Comparison of ENCODE assay signal across 1 cellular context in the genomic region with DNA sequence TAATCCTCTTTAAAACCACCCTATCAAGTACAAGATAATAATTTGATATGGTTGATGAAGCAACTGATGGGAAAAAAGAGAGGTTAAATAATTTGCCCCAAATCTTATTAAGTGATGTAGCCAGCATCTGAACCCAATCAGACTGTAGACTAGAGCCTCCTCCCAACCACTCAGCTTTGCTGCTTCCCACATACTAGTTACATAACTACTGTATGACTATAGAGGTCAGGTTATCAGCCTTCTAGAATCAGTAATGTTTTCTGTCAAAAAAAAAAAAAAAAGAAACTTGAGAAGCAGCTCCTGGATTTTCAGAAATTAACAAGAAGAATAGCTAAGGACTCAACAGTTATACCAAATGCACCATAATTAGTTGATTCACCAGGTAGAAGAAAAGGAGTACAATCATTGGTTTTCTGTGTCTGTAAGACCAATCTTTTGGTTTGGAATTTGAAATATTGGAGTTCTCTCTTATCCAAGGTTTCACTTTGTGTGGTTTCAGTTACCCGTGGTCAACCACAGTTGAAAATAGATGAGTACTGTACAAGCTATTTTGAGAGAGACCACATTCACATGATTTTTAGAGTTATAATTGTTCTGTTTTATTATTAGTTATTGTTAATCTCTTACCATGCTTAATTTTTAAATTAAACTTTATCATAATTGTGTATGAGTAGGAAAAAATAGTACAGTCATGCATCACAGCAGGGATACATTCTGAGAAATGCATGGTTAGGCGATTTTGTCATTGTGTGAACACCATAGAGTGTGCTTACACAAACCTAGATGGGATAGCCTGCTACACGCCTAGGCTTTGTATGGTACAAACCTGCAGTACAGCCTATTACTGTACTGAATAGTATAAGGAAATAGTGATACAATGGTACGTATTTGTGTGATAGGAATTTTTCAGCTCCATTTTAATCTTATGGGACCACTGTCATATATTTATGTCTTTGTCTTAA.
TF ChIP-seq lines count a peak whose summit lies in the region.

No MANE protein-coding gene starts in this region.

TF ChIP-seq in GM12878, 131 proteins besides CTCF, POLR2A, EP300 and RAD21 (continued from another document and continues in another):
- TF ChIP-seq, protein P1, sequence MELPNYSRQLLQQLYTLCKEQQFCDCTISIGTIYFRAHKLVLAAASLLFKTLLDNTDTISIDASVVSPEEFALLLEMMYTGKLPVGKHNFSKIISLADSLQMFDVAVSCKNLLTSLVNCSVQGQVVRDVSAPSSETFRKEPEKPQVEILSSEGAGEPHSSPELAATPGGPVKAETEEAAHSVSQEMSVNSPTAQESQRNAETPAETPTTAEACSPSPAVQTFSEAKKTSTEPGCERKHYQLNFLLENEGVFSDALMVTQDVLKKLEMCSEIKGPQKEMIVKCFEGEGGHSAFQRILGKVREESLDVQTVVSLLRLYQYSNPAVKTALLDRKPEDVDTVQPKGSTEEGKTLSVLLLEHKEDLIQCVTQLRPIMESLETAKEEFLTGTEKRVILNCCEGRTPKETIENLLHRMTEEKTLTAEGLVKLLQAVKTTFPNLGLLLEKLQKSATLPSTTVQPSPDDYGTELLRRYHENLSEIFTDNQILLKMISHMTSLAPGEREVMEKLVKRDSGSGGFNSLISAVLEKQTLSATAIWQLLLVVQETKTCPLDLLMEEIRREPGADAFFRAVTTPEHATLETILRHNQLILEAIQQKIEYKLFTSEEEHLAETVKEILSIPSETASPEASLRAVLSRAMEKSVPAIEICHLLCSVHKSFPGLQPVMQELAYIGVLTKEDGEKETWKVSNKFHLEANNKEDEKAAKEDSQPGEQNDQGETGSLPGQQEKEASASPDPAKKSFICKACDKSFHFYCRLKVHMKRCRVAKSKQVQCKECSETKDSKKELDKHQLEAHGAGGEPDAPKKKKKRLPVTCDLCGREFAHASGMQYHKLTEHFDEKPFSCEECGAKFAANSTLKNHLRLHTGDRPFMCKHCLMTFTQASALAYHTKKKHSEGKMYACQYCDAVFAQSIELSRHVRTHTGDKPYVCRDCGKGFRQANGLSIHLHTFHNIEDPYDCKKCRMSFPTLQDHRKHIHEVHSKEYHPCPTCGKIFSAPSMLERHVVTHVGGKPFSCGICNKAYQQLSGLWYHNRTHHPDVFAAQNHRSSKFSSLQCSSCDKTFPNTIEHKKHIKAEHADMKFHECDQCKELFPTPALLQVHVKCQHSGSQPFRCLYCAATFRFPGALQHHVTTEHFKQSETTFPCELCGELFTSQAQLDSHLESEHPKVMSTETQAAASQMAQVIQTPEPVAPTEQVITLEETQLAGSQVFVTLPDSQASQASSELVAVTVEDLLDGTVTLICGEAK (IDR thresholded peaks at IDR 0.05; ENCODE audit: borderline replicate concordance) = no peak
- TF ChIP-seq, protein P2, sequence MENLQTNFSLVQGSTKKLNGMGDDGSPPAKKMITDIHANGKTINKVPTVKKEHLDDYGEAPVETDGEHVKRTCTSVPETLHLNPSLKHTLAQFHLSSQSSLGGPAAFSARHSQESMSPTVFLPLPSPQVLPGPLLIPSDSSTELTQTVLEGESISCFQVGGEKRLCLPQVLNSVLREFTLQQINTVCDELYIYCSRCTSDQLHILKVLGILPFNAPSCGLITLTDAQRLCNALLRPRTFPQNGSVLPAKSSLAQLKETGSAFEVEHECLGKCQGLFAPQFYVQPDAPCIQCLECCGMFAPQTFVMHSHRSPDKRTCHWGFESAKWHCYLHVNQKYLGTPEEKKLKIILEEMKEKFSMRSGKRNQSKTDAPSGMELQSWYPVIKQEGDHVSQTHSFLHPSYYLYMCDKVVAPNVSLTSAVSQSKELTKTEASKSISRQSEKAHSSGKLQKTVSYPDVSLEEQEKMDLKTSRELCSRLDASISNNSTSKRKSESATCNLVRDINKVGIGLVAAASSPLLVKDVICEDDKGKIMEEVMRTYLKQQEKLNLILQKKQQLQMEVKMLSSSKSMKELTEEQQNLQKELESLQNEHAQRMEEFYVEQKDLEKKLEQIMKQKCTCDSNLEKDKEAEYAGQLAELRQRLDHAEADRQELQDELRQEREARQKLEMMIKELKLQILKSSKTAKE (IDR thresholded peaks at IDR 0.05; ENCODE audit: low read depth, poor library complexity, severe bottlenecking) = no peak
- TF ChIP-seq ASH2L (IDR thresholded peaks at IDR 0.05; ENCODE audit: borderline replicate concordance, low read depth) = no peak
- no peak for TF ChIP-seq TAF1 (IDR thresholded peaks at IDR 0.05; ENCODE audit: borderline replicate concordance, low read depth, low read length)
- TF ChIP-seq CBX5 (IDR thresholded peaks at IDR 0.05; ENCODE audit: low read depth) = no peak
- no peak for TF ChIP-seq NR2C2 (IDR thresholded peaks at IDR 0.05; ENCODE audit: borderline replicate concordance, control insufficient read depth, insufficient read length, low read depth)
- TF ChIP-seq BRCA1 (IDR thresholded peaks at IDR 0.05; ENCODE audit: low read depth, low read length) = no peak
- no peak for TF ChIP-seq ZZZ3 (IDR thresholded peaks at IDR 0.05; ENCODE audit: control insufficient read depth, insufficient read length, low read depth)
- TF ChIP-seq, protein P3, sequence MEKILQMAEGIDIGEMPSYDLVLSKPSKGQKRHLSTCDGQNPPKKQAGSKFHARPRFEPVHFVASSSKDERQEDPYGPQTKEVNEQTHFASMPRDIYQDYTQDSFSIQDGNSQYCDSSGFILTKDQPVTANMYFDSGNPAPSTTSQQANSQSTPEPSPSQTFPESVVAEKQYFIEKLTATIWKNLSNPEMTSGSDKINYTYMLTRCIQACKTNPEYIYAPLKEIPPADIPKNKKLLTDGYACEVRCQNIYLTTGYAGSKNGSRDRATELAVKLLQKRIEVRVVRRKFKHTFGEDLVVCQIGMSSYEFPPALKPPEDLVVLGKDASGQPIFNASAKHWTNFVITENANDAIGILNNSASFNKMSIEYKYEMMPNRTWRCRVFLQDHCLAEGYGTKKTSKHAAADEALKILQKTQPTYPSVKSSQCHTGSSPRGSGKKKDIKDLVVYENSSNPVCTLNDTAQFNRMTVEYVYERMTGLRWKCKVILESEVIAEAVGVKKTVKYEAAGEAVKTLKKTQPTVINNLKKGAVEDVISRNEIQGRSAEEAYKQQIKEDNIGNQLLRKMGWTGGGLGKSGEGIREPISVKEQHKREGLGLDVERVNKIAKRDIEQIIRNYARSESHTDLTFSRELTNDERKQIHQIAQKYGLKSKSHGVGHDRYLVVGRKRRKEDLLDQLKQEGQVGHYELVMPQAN (conservative IDR thresholded peaks at IDR 0.05) = no peak
- no peak for TF ChIP-seq YBX1 (IDR thresholded peaks at IDR 0.05)
- TF ChIP-seq CEBPB (IDR thresholded peaks at IDR 0.05; ENCODE audit: borderline replicate concordance in 1 of 2, low read depth in 2 of 2, low read length in 2 of 2) = no peak
- no peak for TF ChIP-seq MTA3 (IDR thresholded peaks at IDR 0.05; ENCODE audit: borderline replicate concordance, low read length)
- TF ChIP-seq ZNF622 (IDR thresholded peaks at IDR 0.05) = no peak
- no peak for TF ChIP-seq SREBF1 (IDR thresholded peaks at IDR 0.05; ENCODE audit: low read length)
- TF ChIP-seq, protein P4, sequence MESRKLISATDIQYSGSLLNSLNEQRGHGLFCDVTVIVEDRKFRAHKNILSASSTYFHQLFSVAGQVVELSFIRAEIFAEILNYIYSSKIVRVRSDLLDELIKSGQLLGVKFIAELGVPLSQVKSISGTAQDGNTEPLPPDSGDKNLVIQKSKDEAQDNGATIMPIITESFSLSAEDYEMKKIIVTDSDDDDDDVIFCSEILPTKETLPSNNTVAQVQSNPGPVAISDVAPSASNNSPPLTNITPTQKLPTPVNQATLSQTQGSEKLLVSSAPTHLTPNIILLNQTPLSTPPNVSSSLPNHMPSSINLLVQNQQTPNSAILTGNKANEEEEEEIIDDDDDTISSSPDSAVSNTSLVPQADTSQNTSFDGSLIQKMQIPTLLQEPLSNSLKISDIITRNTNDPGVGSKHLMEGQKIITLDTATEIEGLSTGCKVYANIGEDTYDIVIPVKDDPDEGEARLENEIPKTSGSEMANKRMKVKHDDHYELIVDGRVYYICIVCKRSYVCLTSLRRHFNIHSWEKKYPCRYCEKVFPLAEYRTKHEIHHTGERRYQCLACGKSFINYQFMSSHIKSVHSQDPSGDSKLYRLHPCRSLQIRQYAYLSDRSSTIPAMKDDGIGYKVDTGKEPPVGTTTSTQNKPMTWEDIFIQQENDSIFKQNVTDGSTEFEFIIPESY (IDR thresholded peaks at IDR 0.05) = no peak
- TF ChIP-seq, protein P5, sequence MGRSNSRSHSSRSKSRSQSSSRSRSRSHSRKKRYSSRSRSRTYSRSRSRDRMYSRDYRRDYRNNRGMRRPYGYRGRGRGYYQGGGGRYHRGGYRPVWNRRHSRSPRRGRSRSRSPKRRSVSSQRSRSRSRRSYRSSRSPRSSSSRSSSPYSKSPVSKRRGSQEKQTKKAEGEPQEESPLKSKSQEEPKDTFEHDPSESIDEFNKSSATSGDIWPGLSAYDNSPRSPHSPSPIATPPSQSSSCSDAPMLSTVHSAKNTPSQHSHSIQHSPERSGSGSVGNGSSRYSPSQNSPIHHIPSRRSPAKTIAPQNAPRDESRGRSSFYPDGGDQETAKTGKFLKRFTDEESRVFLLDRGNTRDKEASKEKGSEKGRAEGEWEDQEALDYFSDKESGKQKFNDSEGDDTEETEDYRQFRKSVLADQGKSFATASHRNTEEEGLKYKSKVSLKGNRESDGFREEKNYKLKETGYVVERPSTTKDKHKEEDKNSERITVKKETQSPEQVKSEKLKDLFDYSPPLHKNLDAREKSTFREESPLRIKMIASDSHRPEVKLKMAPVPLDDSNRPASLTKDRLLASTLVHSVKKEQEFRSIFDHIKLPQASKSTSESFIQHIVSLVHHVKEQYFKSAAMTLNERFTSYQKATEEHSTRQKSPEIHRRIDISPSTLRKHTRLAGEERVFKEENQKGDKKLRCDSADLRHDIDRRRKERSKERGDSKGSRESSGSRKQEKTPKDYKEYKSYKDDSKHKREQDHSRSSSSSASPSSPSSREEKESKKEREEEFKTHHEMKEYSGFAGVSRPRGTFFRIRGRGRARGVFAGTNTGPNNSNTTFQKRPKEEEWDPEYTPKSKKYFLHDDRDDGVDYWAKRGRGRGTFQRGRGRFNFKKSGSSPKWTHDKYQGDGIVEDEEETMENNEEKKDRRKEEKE (IDR thresholded peaks at IDR 0.05) = no peak
- no peak for TF ChIP-seq FOXK2 (IDR thresholded peaks at IDR 0.05)
- TF ChIP-seq, protein P6, sequence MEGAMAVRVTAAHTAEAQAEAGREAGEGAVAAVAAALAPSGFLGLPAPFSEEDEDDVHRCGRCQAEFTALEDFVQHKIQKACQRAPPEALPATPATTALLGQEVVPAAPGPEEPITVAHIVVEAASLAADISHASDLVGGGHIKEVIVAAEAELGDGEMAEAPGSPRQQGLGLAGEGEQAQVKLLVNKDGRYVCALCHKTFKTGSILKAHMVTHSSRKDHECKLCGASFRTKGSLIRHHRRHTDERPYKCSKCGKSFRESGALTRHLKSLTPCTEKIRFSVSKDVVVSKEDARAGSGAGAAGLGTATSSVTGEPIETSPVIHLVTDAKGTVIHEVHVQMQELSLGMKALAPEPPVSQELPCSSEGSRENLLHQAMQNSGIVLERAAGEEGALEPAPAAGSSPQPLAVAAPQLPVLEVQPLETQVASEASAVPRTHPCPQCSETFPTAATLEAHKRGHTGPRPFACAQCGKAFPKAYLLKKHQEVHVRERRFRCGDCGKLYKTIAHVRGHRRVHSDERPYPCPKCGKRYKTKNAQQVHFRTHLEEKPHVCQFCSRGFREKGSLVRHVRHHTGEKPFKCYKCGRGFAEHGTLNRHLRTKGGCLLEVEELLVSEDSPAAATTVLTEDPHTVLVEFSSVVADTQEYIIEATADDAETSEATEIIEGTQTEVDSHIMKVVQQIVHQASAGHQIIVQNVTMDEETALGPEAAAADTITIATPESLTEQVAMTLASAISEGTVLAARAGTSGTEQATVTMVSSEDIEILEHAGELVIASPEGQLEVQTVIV (IDR thresholded peaks at IDR 0.05; ENCODE audit: borderline replicate concordance, partially characterized antibody) = no peak
- TF ChIP-seq, protein P7, sequence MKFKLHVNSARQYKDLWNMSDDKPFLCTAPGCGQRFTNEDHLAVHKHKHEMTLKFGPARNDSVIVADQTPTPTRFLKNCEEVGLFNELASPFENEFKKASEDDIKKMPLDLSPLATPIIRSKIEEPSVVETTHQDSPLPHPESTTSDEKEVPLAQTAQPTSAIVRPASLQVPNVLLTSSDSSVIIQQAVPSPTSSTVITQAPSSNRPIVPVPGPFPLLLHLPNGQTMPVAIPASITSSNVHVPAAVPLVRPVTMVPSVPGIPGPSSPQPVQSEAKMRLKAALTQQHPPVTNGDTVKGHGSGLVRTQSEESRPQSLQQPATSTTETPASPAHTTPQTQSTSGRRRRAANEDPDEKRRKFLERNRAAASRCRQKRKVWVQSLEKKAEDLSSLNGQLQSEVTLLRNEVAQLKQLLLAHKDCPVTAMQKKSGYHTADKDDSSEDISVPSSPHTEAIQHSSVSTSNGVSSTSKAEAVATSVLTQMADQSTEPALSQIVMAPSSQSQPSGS (IDR thresholded peaks at IDR 0.05; ENCODE audit: low read length) = peak; percentile 43; the same call in 1 of the 2 replicates
- no peak for TF ChIP-seq RCOR1 (conservative IDR thresholded peaks at IDR 0.05; ENCODE audit: low read depth, low read length)
- TF ChIP-seq, protein P8, sequence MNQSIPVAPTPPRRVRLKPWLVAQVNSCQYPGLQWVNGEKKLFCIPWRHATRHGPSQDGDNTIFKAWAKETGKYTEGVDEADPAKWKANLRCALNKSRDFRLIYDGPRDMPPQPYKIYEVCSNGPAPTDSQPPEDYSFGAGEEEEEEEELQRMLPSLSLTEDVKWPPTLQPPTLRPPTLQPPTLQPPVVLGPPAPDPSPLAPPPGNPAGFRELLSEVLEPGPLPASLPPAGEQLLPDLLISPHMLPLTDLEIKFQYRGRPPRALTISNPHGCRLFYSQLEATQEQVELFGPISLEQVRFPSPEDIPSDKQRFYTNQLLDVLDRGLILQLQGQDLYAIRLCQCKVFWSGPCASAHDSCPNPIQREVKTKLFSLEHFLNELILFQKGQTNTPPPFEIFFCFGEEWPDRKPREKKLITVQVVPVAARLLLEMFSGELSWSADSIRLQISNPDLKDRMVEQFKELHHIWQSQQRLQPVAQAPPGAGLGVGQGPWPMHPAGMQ (IDR thresholded peaks at IDR 0.05; ENCODE audit: borderline replicate concordance) = no peak
- peak; percentile 85 for TF ChIP-seq EED (IDR thresholded peaks at IDR 0.05; ENCODE audit: low read depth)
- no peak for TF ChIP-seq SMAD1 (IDR thresholded peaks at IDR 0.05; ENCODE audit: low read depth, partially characterized antibody)
- TF ChIP-seq, protein P9, sequence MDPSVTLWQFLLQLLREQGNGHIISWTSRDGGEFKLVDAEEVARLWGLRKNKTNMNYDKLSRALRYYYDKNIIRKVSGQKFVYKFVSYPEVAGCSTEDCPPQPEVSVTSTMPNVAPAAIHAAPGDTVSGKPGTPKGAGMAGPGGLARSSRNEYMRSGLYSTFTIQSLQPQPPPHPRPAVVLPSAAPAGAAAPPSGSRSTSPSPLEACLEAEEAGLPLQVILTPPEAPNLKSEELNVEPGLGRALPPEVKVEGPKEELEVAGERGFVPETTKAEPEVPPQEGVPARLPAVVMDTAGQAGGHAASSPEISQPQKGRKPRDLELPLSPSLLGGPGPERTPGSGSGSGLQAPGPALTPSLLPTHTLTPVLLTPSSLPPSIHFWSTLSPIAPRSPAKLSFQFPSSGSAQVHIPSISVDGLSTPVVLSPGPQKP (IDR thresholded peaks at IDR 0.05; ENCODE audit: low read depth, low read length) = no peak
- TF ChIP-seq NFIC (IDR thresholded peaks at IDR 0.05; ENCODE audit: low read depth, low read length) = peak; percentile 92
- TF ChIP-seq HDGF (IDR thresholded peaks at IDR 0.05) = no peak
- peak; percentile 68; the same call in 1 of the 2 replicates for TF ChIP-seq FOXM1 (IDR thresholded peaks at IDR 0.05; ENCODE audit: low read depth, low read length)
